Comparison of ENCODE assay signal across 11 cellular contexts in genomic region chr7:104922187-104923009, GRCh38.
A peak's percentile ranks its signal among the peaks of the same experiment; 100 is the strongest.
DNase-seq lines count a peak whose midpoint lies in the region; ATAC-seq and TF ChIP-seq lines count a peak whose summit lies in the region.
"Had no signal": no experiment of that assay in that cellular context is flagged by ENCODE, and none has a peak within 500 bp of the region (broad histone marks: within the 10 kb centered on the region; RNA-seq: fewer than 3 reads in every experiment).

No MANE protein-coding gene starts in this region.

- H3K27ac ChIP-seq in esophagus squamous epithelium: peak overlapping the region in 3 of 4 donors; percentile 10 to 44 (median 23)
- no peak overlapping the region for H3K27ac ChIP-seq in parathyroid adenoma

- H3K27me3 Mint-ChIP-seq in activated CD8-positive, alpha-beta T cell treated with anti-CD3 and anti-CD28 coated beads for 36 hours: no peaks in the 10 kb centered on the region

- peaks cover 0 to 15% (median 7%) of the 10 kb centered on the region in 3 donors for H3K4me1 ChIP-seq in esophagus squamous epithelium
- H3K4me1 ChIP-seq in parathyroid adenoma: peaks cover 5% of the 10 kb centered on the region

- peak; percentile 12 for DNase-seq in HT1080 (ENCODE audit: low read depth)
- DNase-seq in esophagus squamous epithelium (lab: John Stamatoyannopoulos, UW): no peak
- DNase-seq in activated CD8-positive, alpha-beta T cell treated with anti-CD3 and anti-CD28 coated beads for 36 hours: no peak
- DNase-seq in superior temporal gyrus (ENCODE audit: extremely low spot score): no peak
- DNase-seq in GM10266 (ENCODE audit: extremely low spot score): no peak
- no peak for DNase-seq in cerebellar cortex (ENCODE audit: low spot score)

- peak; percentile 9 for ATAC-seq in GM18873 (IDR thresholded peaks at IDR 0.05; ENCODE audit: low FRiP score, unreplicated experiment)
- ATAC-seq in activated CD8-positive, alpha-beta T cell treated with anti-CD3 and anti-CD28 coated beads for 36 hours: no peak

- H3K9me3 ChIP-seq in esophagus squamous epithelium (no peaks in the 10 kb centered on the region), parathyroid adenoma (ENCODE audit: control insufficient read depth, low read length) (no peaks in the 10 kb centered on the region)

- H3K4me3 Mint-ChIP-seq in activated CD8-positive, alpha-beta T cell treated with anti-CD3 and anti-CD28 coated beads for 36 hours: no peak overlapping the region
- H3K4me3 Mint-ChIP-seq: activated T-helper 1 cell treated with anti-CD3 and anti-CD28 coated beads, Interleukin-12 subunit alpha, Interleukin-12 subunit beta, Interleukin-2, Interleukin-4 antibody, amounts not matched to agents 30 ng/mL and 10 ng/mL and 1 ng/mL, durations not matched to agents 14 hours and 24 hours and 36 hours; WTC11 had no signal

- no peak for TF ChIP-seq CTCF in esophagus squamous epithelium (IDR thresholded peaks at IDR 0.05)
- no peak for TF ChIP-seq CTCF in parathyroid adenoma (IDR thresholded peaks at IDR 0.05)
- no peak for TF ChIP-seq CTCF in activated CD8-positive, alpha-beta T cell treated with anti-CD3 and anti-CD28 coated beads for 36 hours (IDR thresholded peaks at IDR 0.05)
- TF ChIP-seq CTCF in GM10266 (IDR thresholded peaks at IDR 0.05; ENCODE audit: control insufficient read depth, insufficient read depth, low read depth, missing control alignments): no peak

- no peak overlapping the region for H3K4me2 ChIP-seq in parathyroid adenoma (ENCODE audit: low read length)
- H3K4me2 ChIP-seq: smooth muscle cell had no signal

- no peaks in the 10 kb centered on the region for H3K9me3 Mint-ChIP-seq in activated CD8-positive, alpha-beta T cell treated with anti-CD3 and anti-CD28 coated beads for 36 hours
- H3K9me3 Mint-ChIP-seq: activated T-helper 1 cell treated with anti-CD3 and anti-CD28 coated beads, Interleukin-12 subunit alpha, Interleukin-12 subunit beta, Interleukin-2, Interleukin-4 antibody, amounts not matched to agents 30 ng/mL and 10 ng/mL and 1 ng/mL, durations not matched to agents 14 hours and 24 hours and 36 hours; WTC11 had no signal

- no peak overlapping the region for H3K27ac Mint-ChIP-seq in activated CD8-positive, alpha-beta T cell treated with anti-CD3 and anti-CD28 coated beads for 36 hours
- H3K27ac Mint-ChIP-seq: activated T-helper 1 cell treated with anti-CD3 and anti-CD28 coated beads, Interleukin-12 subunit alpha, Interleukin-12 subunit beta, Interleukin-2, Interleukin-4 antibody, amounts not matched to agents 30 ng/mL and 10 ng/mL and 1 ng/mL, durations not matched to agents 14 hours and 24 hours and 36 hours; WTC11 had no signal

- no peaks in the 10 kb centered on the region for H3K36me3 Mint-ChIP-seq in activated CD8-positive, alpha-beta T cell treated with anti-CD3 and anti-CD28 coated beads for 36 hours (ENCODE audit: low read depth)
- H3K36me3 Mint-ChIP-seq: WTC11 had no signal

- CTCF ChIA-PET in activated CD8-positive, alpha-beta T cell treated with anti-CD3 and anti-CD28 coated beads for 36 hours (lab: Charles Lee): interaction anchor here (0.6 to 6.5 kb wide), 20 partner anchors 9 to 513 kb away, joined by 3 to 56 read pairs (median 3); no protein-coding TSS in a partner anchor

- POLR2A ChIA-PET in activated CD8-positive, alpha-beta T cell treated with anti-CD3 and anti-CD28 coated beads for 36 hours (lab: Charles Lee): no interaction called here

- no peak for TF ChIP-seq POLR2A in esophagus squamous epithelium (IDR thresholded peaks at IDR 0.05)

- intact Hi-C loops in esophagus squamous epithelium (cut with DNase I): no loop called here
- intact Hi-C loops in activated CD8-positive, alpha-beta T cell treated with anti-CD3 and anti-CD28 coated beads for 36 hours (cut with micrococcal nuclease): loop anchor here (2.0 to 5.0 kb wide), 2 partner anchors 58 to 140 kb away; no protein-coding TSS in a partner anchor

- H3K79me2 ChIP-seq in parathyroid adenoma: no peaks in the 10 kb centered on the region

- peaks cover 4% of the 10 kb centered on the region for H3K4me1 Mint-ChIP-seq in activated CD8-positive, alpha-beta T cell treated with anti-CD3 and anti-CD28 coated beads for 36 hours (ENCODE audit: low read depth)

- H3K27me3 ChIP-seq in esophagus squamous epithelium (no peaks in the 10 kb centered on the region), parathyroid adenoma (ENCODE audit: control insufficient read depth, insufficient read depth, low read length) (no peaks in the 10 kb centered on the region)

- 41 to 60% methylated on average over 5 of the region's 5 CpGs for WGBS in esophagus squamous epithelium, 2 donors

- H3K9ac ChIP-seq in parathyroid adenoma: no peak overlapping the region

- H3K36me3 ChIP-seq in esophagus squamous epithelium (no peaks in the 10 kb centered on the region), parathyroid adenoma (ENCODE audit: control insufficient read depth, insufficient read depth, low read length) (no peaks in the 10 kb centered on the region)

- peak overlapping the region; percentile 84 for H2AFZ ChIP-seq in parathyroid adenoma

- H3K4me3 ChIP-seq in esophagus squamous epithelium: no peak overlapping the region
- no peak overlapping the region for H3K4me3 ChIP-seq in parathyroid adenoma (ENCODE audit: low read depth, low read length)
- H3K4me3 ChIP-seq: smooth muscle cell had no signal
